ENCODE assay signal across 3 cellular contexts in the genomic region with DNA sequence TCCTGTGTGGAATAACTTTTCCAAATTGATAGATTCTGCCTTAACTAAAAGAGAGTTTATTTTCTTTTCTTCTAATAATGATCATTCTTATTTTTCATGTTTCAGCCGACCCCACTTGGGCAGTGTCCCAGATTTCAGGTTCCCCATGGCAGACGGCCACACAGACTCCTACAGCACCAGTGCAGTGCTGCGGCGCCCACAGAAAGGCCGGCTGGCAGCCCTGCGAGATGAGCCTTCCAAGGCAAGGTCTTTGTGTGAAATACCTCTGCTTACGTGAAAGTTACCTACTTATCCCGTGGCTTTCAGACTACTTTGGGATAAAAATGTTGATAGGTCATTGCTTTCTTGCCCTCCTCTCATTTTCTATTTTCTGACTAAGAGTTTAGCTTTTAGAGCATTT.
"Had no signal": no experiment of that assay in that cellular context is flagged by ENCODE, and none has a peak within 500 bp of the region (broad histone marks: within the 10 kb centered on the region; RNA-seq: fewer than 3 reads in every experiment).

No MANE protein-coding gene starts in this region.

- H3K4me3 ChIP-seq: GM12878 had no signal

- ATAC-seq: GM12878 had no signal

- DNase-seq: GDM1, GF-D8 had no signal
